1 cellular context compared by ENCODE assay signal in genomic region chr16:84686702-84687298, GRCh38.
TF ChIP-seq lines count a peak whose summit lies in the region.

No MANE protein-coding gene starts in this region.

TF ChIP-seq in K562, 482 proteins besides CTCF, POLR2A, EP300 and RAD21 (continued from another document):
- TF ChIP-seq MGA (IDR thresholded peaks at IDR 0.05) (peak; percentile 90), JUN (IDR thresholded peaks at IDR 0.05; ENCODE audit: borderline replicate concordance, low read depth, low read length) (no peak), JUN (CRISPR knock-in tag; IDR thresholded peaks at IDR 0.05; ENCODE audit: borderline replicate concordance) (no peak), EGR1 (conservative IDR thresholded peaks at IDR 0.05) (no peak), TRIM25 (IDR thresholded peaks at IDR 0.05; ENCODE audit: borderline replicate concordance) (no peak), E2F6 (IDR thresholded peaks at IDR 0.05; ENCODE audit: borderline replicate concordance in 1 of 2, extremely low read depth in 1 of 2, insufficient read depth in 1 of 2, insufficient read length in 1 of 2, low read depth in 1 of 2, low read length in 1 of 2, poor library complexity in 1 of 2, severe bottlenecking in 1 of 2) (peak in 1 of 2 experiments; percentile 28), NCOA1 (IDR thresholded peaks at IDR 0.05; ENCODE audit: low read depth) (no peak), ETV1 (tag; conservative IDR thresholded peaks at IDR 0.05; ENCODE audit: low read depth) (no peak), STAT5B (CRISPR knock-in tag; IDR thresholded peaks at IDR 0.05) (no peak), ZNF655 (CRISPR knock-in tag; IDR thresholded peaks at IDR 0.05) (no peak), GATAD2B (IDR thresholded peaks at IDR 0.05; ENCODE audit: borderline replicate concordance) (no peak), HNRNPUL1 (IDR thresholded peaks at IDR 0.05; ENCODE audit: low read length) (no peak), SMAD3 (CRISPR knock-in tag; conservative IDR thresholded peaks at IDR 0.05) (no peak), HMGN3 (IDR thresholded peaks at IDR 0.05; ENCODE audit: borderline replicate concordance, extremely low read depth, insufficient read length, low read depth, low read length) (no peak), ZNF584 (CRISPR knock-in tag; IDR thresholded peaks at IDR 0.05; ENCODE audit: low read depth) (no peak), MAX (CRISPR knock-in tag; IDR thresholded peaks at IDR 0.05) (peak; percentile 49; the same call in 1 of the 2 replicates), TAF7 (tag; IDR thresholded peaks at IDR 0.05) (no peak), ZNF311 (CRISPR knock-in tag; IDR thresholded peaks at IDR 0.05) (no peak), TRIM24 (IDR thresholded peaks at IDR 0.05) (0 out of 4 replicates have a peak, but pooled peaks of 1 of the 2 experiments have one; percentile 19), ARID1B (IDR thresholded peaks at IDR 0.05) (peak; percentile 29; the same call in 1 of the 2 replicates), EWSR1 (IDR thresholded peaks at IDR 0.05; ENCODE audit: borderline replicate concordance, low read depth, partially characterized antibody) (no peak)
